1 cellular context compared by ENCODE assay signal in the genomic region with DNA sequence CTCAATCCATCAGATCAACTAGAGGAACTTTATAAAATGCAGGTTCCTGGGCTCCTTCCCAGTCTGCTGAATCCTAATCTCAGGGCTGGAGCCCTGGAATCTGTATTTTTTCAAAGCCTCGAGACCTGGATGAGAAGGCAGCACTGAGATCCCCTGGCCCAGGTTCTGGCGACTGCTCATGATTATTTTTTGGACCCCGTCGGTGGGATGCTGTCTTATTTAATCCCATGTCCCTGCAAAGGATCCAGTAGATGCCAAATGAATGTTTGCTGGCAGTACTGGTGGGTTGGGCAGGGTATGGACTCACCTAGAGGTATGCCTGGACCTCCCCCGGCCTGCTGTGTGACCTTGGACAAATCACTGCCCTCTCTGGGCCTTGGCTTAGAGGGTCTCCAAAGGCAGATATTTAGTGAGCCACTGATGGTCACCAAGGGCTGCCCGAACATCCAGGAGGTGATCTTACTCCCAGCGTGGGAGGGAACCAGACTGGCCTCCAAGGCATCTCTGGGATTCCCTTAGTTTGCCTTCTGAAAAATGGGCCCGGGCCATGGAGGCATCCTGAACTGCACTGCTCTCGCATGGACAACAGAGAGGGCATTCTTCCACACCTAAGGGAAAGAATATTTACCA.
A peak's percentile ranks its signal among the peaks of the same experiment; 100 is the strongest.
TF ChIP-seq lines count a peak whose summit lies in the region.

No MANE protein-coding gene starts in this region.

TF ChIP-seq in GM12878, 131 proteins besides CTCF, POLR2A, EP300 and RAD21 (continued from another document and continues in another):
- TF ChIP-seq, protein P1, sequence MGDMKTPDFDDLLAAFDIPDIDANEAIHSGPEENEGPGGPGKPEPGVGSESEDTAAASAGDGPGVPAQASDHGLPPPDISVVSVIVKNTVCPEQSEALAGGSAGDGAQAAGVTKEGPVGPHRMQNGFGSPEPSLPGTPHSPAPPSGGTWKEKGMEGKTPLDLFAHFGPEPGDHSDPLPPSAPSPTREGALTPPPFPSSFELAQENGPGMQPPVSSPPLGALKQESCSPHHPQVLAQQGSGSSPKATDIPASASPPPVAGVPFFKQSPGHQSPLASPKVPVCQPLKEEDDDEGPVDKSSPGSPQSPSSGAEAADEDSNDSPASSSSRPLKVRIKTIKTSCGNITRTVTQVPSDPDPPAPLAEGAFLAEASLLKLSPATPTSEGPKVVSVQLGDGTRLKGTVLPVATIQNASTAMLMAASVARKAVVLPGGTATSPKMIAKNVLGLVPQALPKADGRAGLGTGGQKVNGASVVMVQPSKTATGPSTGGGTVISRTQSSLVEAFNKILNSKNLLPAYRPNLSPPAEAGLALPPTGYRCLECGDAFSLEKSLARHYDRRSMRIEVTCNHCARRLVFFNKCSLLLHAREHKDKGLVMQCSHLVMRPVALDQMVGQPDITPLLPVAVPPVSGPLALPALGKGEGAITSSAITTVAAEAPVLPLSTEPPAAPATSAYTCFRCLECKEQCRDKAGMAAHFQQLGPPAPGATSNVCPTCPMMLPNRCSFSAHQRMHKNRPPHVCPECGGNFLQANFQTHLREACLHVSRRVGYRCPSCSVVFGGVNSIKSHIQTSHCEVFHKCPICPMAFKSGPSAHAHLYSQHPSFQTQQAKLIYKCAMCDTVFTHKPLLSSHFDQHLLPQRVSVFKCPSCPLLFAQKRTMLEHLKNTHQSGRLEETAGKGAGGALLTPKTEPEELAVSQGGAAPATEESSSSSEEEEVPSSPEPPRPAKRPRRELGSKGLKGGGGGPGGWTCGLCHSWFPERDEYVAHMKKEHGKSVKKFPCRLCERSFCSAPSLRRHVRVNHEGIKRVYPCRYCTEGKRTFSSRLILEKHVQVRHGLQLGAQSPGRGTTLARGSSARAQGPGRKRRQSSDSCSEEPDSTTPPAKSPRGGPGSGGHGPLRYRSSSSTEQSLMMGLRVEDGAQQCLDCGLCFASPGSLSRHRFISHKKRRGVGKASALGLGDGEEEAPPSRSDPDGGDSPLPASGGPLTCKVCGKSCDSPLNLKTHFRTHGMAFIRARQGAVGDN (IDR thresholded peaks at IDR 0.05): no peak
- no peak for TF ChIP-seq MYC (IDR thresholded peaks at IDR 0.05; ENCODE audit: insufficient read depth, insufficient read length, insufficient replicate concordance, low read length, severe bottlenecking)
- no peak for TF ChIP-seq IKZF2 (IDR thresholded peaks at IDR 0.05)
- TF ChIP-seq CREB1 (IDR thresholded peaks at IDR 0.05; ENCODE audit: low read depth): no peak
- TF ChIP-seq, protein P2, sequence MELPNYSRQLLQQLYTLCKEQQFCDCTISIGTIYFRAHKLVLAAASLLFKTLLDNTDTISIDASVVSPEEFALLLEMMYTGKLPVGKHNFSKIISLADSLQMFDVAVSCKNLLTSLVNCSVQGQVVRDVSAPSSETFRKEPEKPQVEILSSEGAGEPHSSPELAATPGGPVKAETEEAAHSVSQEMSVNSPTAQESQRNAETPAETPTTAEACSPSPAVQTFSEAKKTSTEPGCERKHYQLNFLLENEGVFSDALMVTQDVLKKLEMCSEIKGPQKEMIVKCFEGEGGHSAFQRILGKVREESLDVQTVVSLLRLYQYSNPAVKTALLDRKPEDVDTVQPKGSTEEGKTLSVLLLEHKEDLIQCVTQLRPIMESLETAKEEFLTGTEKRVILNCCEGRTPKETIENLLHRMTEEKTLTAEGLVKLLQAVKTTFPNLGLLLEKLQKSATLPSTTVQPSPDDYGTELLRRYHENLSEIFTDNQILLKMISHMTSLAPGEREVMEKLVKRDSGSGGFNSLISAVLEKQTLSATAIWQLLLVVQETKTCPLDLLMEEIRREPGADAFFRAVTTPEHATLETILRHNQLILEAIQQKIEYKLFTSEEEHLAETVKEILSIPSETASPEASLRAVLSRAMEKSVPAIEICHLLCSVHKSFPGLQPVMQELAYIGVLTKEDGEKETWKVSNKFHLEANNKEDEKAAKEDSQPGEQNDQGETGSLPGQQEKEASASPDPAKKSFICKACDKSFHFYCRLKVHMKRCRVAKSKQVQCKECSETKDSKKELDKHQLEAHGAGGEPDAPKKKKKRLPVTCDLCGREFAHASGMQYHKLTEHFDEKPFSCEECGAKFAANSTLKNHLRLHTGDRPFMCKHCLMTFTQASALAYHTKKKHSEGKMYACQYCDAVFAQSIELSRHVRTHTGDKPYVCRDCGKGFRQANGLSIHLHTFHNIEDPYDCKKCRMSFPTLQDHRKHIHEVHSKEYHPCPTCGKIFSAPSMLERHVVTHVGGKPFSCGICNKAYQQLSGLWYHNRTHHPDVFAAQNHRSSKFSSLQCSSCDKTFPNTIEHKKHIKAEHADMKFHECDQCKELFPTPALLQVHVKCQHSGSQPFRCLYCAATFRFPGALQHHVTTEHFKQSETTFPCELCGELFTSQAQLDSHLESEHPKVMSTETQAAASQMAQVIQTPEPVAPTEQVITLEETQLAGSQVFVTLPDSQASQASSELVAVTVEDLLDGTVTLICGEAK (IDR thresholded peaks at IDR 0.05; ENCODE audit: borderline replicate concordance): 0 out of 2 replicates have a peak, but pooled peaks have one; percentile 44
- TF ChIP-seq NRF1 (conservative IDR thresholded peaks at IDR 0.05; ENCODE audit: low read depth, low read length): no peak
- peak; percentile 93 for TF ChIP-seq SMARCA5 (IDR thresholded peaks at IDR 0.05)
- TF ChIP-seq, protein P3, sequence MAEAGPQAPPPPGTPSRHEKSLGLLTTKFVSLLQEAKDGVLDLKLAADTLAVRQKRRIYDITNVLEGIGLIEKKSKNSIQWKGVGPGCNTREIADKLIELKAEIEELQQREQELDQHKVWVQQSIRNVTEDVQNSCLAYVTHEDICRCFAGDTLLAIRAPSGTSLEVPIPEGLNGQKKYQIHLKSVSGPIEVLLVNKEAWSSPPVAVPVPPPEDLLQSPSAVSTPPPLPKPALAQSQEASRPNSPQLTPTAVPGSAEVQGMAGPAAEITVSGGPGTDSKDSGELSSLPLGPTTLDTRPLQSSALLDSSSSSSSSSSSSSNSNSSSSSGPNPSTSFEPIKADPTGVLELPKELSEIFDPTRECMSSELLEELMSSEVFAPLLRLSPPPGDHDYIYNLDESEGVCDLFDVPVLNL (IDR thresholded peaks at IDR 0.05; ENCODE audit: low read depth, low read length): no peak
- TF ChIP-seq BRCA1 (IDR thresholded peaks at IDR 0.05; ENCODE audit: low read depth, low read length): no peak
- TF ChIP-seq, protein P4, sequence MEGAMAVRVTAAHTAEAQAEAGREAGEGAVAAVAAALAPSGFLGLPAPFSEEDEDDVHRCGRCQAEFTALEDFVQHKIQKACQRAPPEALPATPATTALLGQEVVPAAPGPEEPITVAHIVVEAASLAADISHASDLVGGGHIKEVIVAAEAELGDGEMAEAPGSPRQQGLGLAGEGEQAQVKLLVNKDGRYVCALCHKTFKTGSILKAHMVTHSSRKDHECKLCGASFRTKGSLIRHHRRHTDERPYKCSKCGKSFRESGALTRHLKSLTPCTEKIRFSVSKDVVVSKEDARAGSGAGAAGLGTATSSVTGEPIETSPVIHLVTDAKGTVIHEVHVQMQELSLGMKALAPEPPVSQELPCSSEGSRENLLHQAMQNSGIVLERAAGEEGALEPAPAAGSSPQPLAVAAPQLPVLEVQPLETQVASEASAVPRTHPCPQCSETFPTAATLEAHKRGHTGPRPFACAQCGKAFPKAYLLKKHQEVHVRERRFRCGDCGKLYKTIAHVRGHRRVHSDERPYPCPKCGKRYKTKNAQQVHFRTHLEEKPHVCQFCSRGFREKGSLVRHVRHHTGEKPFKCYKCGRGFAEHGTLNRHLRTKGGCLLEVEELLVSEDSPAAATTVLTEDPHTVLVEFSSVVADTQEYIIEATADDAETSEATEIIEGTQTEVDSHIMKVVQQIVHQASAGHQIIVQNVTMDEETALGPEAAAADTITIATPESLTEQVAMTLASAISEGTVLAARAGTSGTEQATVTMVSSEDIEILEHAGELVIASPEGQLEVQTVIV (IDR thresholded peaks at IDR 0.05; ENCODE audit: borderline replicate concordance, partially characterized antibody): no peak
- TF ChIP-seq POLR2AphosphoS5 (IDR thresholded peaks at IDR 0.05; ENCODE audit: low read length): peak; percentile 47; the same call in 1 of the 2 replicates
- TF ChIP-seq ZNF622 (IDR thresholded peaks at IDR 0.05): no peak
- TF ChIP-seq, protein P5, sequence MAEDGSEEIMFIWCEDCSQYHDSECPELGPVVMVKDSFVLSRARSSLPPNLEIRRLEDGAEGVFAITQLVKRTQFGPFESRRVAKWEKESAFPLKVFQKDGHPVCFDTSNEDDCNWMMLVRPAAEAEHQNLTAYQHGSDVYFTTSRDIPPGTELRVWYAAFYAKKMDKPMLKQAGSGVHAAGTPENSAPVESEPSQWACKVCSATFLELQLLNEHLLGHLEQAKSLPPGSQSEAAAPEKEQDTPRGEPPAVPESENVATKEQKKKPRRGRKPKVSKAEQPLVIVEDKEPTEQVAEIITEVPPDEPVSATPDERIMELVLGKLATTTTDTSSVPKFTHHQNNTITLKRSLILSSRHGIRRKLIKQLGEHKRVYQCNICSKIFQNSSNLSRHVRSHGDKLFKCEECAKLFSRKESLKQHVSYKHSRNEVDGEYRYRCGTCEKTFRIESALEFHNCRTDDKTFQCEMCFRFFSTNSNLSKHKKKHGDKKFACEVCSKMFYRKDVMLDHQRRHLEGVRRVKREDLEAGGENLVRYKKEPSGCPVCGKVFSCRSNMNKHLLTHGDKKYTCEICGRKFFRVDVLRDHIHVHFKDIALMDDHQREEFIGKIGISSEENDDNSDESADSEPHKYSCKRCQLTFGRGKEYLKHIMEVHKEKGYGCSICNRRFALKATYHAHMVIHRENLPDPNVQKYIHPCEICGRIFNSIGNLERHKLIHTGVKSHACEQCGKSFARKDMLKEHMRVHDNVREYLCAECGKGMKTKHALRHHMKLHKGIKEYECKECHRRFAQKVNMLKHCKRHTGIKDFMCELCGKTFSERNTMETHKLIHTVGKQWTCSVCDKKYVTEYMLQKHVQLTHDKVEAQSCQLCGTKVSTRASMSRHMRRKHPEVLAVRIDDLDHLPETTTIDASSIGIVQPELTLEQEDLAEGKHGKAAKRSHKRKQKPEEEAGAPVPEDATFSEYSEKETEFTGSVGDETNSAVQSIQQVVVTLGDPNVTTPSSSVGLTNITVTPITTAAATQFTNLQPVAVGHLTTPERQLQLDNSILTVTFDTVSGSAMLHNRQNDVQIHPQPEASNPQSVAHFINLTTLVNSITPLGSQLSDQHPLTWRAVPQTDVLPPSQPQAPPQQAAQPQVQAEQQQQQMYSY (CRISPR knock-in tag; IDR thresholded peaks at IDR 0.05): no peak
- TF ChIP-seq, protein P6, sequence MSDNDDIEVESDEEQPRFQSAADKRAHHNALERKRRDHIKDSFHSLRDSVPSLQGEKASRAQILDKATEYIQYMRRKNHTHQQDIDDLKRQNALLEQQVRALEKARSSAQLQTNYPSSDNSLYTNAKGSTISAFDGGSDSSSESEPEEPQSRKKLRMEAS (IDR thresholded peaks at IDR 0.05; ENCODE audit: low read depth, low read length): no peak
- TF ChIP-seq TAF1 (IDR thresholded peaks at IDR 0.05; ENCODE audit: borderline replicate concordance, low read depth, low read length): no peak
- TF ChIP-seq CBX3 (IDR thresholded peaks at IDR 0.05; ENCODE audit: borderline replicate concordance, low read depth): no peak
- no peak for TF ChIP-seq ZSCAN29 (IDR thresholded peaks at IDR 0.05)
- TF ChIP-seq YY1 (IDR thresholded peaks at IDR 0.05; ENCODE audit: low read depth, low read length): no peak
- TF ChIP-seq, protein P7, sequence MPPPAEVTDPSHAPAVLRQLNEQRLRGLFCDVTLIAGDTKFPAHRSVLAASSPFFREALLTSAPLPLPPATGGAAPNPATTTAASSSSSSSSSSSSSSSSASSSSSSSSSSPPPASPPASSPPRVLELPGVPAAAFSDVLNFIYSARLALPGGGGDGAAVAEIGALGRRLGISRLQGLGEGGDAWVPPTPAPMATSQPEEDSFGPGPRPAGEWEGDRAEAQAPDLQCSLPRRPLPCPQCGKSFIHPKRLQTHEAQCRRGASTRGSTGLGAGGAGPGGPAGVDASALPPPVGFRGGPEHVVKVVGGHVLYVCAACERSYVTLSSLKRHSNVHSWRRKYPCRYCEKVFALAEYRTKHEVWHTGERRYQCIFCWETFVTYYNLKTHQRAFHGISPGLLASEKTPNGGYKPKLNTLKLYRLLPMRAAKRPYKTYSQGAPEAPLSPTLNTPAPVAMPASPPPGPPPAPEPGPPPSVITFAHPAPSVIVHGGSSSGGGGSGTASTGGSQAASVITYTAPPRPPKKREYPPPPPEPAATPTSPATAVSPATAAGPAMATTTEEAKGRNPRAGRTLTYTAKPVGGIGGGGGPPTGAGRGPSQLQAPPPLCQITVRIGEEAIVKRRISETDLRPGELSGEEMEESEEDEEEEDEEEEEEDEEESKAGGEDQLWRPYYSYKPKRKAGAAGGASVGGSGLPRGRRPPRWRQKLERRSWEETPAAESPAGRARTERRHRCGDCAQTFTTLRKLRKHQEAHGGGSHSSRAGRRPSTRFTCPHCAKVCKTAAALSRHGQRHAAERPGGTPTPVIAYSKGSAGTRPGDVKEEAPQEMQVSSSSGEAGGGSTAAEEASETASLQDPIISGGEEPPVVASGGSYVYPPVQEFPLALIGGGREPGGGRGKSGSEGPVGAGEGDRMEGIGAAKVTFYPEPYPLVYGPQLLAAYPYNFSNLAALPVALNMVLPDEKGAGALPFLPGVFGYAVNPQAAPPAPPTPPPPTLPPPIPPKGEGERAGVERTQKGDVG (CRISPR knock-in tag; IDR thresholded peaks at IDR 0.05): 0 out of 2 replicates have a peak, but pooled peaks have one; percentile 21
- TF ChIP-seq, protein P8, sequence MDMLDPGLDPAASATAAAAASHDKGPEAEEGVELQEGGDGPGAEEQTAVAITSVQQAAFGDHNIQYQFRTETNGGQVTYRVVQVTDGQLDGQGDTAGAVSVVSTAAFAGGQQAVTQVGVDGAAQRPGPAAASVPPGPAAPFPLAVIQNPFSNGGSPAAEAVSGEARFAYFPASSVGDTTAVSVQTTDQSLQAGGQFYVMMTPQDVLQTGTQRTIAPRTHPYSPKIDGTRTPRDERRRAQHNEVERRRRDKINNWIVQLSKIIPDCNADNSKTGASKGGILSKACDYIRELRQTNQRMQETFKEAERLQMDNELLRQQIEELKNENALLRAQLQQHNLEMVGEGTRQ (IDR thresholded peaks at IDR 0.05; ENCODE audit: borderline replicate concordance, low read depth, low read length): no peak
- no peak for TF ChIP-seq RFX5 (IDR thresholded peaks at IDR 0.05; ENCODE audit: low read depth, low read length)
- no peak for TF ChIP-seq ATF7 (IDR thresholded peaks at IDR 0.05; ENCODE audit: low read depth)
- no peak for TF ChIP-seq MTA2 (IDR thresholded peaks at IDR 0.05; ENCODE audit: low read depth)
- no peak for TF ChIP-seq KLF5 (IDR thresholded peaks at IDR 0.05; ENCODE audit: partially characterized antibody)
- TF ChIP-seq, protein P9, sequence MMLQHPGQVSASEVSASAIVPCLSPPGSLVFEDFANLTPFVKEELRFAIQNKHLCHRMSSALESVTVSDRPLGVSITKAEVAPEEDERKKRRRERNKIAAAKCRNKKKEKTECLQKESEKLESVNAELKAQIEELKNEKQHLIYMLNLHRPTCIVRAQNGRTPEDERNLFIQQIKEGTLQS (IDR thresholded peaks at IDR 0.05; ENCODE audit: borderline replicate concordance, extremely low read depth, low read depth, low read length): peak; percentile 52; the same call in 1 of the 2 replicates
- TF ChIP-seq ZNF217 (IDR thresholded peaks at IDR 0.05): peak; percentile 83
- TF ChIP-seq, protein P10, sequence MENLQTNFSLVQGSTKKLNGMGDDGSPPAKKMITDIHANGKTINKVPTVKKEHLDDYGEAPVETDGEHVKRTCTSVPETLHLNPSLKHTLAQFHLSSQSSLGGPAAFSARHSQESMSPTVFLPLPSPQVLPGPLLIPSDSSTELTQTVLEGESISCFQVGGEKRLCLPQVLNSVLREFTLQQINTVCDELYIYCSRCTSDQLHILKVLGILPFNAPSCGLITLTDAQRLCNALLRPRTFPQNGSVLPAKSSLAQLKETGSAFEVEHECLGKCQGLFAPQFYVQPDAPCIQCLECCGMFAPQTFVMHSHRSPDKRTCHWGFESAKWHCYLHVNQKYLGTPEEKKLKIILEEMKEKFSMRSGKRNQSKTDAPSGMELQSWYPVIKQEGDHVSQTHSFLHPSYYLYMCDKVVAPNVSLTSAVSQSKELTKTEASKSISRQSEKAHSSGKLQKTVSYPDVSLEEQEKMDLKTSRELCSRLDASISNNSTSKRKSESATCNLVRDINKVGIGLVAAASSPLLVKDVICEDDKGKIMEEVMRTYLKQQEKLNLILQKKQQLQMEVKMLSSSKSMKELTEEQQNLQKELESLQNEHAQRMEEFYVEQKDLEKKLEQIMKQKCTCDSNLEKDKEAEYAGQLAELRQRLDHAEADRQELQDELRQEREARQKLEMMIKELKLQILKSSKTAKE (IDR thresholded peaks at IDR 0.05; ENCODE audit: low read depth, poor library complexity, severe bottlenecking): peak; percentile 54
